Comparison of ENCODE assay signal across 10 cellular contexts in genomic region chr20:59004763-59005522, GRCh38. TPM values are rescaled to one million over a fixed set of nuclear protein-coding genes. Genes with fewer than 3 reads are reported as not detected.
DNase-seq lines count a peak whose midpoint lies in the region; ATAC-seq and TF ChIP-seq lines count a peak whose summit lies in the region.
"Had no signal": no experiment of that assay in that cellular context is flagged by ENCODE, and none has a peak within 500 bp of the region (broad histone marks: within the 10 kb centered on the region; RNA-seq: fewer than 3 reads in every experiment).

No MANE protein-coding gene starts in this region.

- H3K9me3 ChIP-seq in left lung: no peaks in the 10 kb centered on the region
- no peaks in the 10 kb centered on the region for H3K9me3 ChIP-seq in upper lobe of right lung

- DNase-seq in SIG-M5 treated with dmso at 0.1 percent for 504 hours (lab: John Stamatoyannopoulos, UW; ENCODE audit: unreplicated experiment) (peak; percentile 90), SIG-M5 (lab: John Stamatoyannopoulos, UW) (no peak), NCI-H1105 treated with DMSO at 0.1 percent for 48 hours (lab: John Stamatoyannopoulos, UW) (peak; percentile 14), left lung (peak; percentile 90 to 92), upper lobe of right lung (peak; percentile 87), brain microvascular endothelial cell (no peak)
- DNase-seq in activated naive CD8-positive, alpha-beta T cell treated with anti-CD3 and anti-CD28 coated beads, Interleukin-2, amount 10 ng/mL, durations not matched to agents 7 days and 5 days: peak; percentile 56

- in situ Hi-C loops in brain microvascular endothelial cell (cut with HindIII; ENCODE audit: low pct_ligation_motif_present, low sequenced_read_pairs): no loop called here

- POLR2A ChIA-PET in activated naive CD8-positive, alpha-beta T cell treated with anti-CD3 and anti-CD28 coated beads, Interleukin-2, amount 10 ng/mL, durations not matched to agents 7 days and 5 days (lab: Charles Lee): interaction anchor here (0.8 to 2.5 kb wide), 4 partner anchors 18 to 114 kb away, joined by 3 to 14 read pairs (median 4); partner anchors contain the start of gene ATP5F1E

- H3K27ac ChIP-seq in left lung (peak overlapping the region; percentile 84 to 97), upper lobe of right lung (peak overlapping the region; percentile 83), brain microvascular endothelial cell (no peak overlapping the region)
- H3K27ac ChIP-seq: C4-2B had no signal

- ATAC-seq in HG02588 (IDR thresholded peaks at IDR 0.05; ENCODE audit: unreplicated experiment) (peak; percentile 68), left lung (peak; percentile 78), upper lobe of right lung (peak; percentile 74)
- ATAC-seq in activated naive CD8-positive, alpha-beta T cell treated with anti-CD3 and anti-CD28 coated beads, Interleukin-2, amount 10 ng/mL, durations not matched to agents 7 days and 5 days (ENCODE audit: low read depth): peak; percentile 66

- peaks cover 0 to 41% of the 10 kb centered on the region in 2 donors for H3K36me3 ChIP-seq in left lung
- H3K36me3 ChIP-seq in upper lobe of right lung: peaks cover 25% of the 10 kb centered on the region
- peaks cover 4% of the 10 kb centered on the region for H3K36me3 ChIP-seq in brain microvascular endothelial cell (replicated peaks)

- H3K36me3 Mint-ChIP-seq in activated naive CD8-positive, alpha-beta T cell treated with anti-CD3 and anti-CD28 coated beads, Interleukin-2, amount 10 ng/mL, durations not matched to agents 7 days and 5 days: peaks cover 6% of the 10 kb centered on the region

- no peaks in the 10 kb centered on the region for H3K9me3 Mint-ChIP-seq in activated naive CD8-positive, alpha-beta T cell treated with anti-CD3 and anti-CD28 coated beads, Interleukin-2, amount 10 ng/mL, durations not matched to agents 7 days and 5 days

- H3K27me3 Mint-ChIP-seq in activated naive CD8-positive, alpha-beta T cell treated with anti-CD3 and anti-CD28 coated beads, Interleukin-2, amount 10 ng/mL, durations not matched to agents 7 days and 5 days: no peaks in the 10 kb centered on the region

- H3K4me3 ChIP-seq in left lung: peak overlapping the region; percentile 53 to 87
- peak overlapping the region; percentile 70 for H3K4me3 ChIP-seq in upper lobe of right lung
- H3K4me3 ChIP-seq in brain microvascular endothelial cell (ENCODE audit: low read depth, low read length): no peak overlapping the region

- H3K27me3 ChIP-seq in left lung (no peaks in the 10 kb centered on the region), upper lobe of right lung (no peaks in the 10 kb centered on the region), brain microvascular endothelial cell (replicated peaks) (no peaks in the 10 kb centered on the region)

- H3K27ac Mint-ChIP-seq in activated naive CD8-positive, alpha-beta T cell treated with anti-CD3 and anti-CD28 coated beads, Interleukin-2, amount 10 ng/mL, durations not matched to agents 7 days and 5 days: peak overlapping the region; percentile 95

- no peak for TF ChIP-seq CTCF in left lung (IDR thresholded peaks at IDR 0.05)
- TF ChIP-seq CTCF in upper lobe of right lung (IDR thresholded peaks at IDR 0.05): no peak
- TF ChIP-seq CTCF in brain microvascular endothelial cell (IDR thresholded peaks at IDR 0.05; ENCODE audit: low read depth, low read length, missing control alignments): no peak

- intact Hi-C loops in left lung (cut with DNase I): no loop called here
- intact Hi-C loops in upper lobe of right lung (cut with DNase I): no loop called here

- H3K4me1 ChIP-seq in left lung (peaks cover 23 to 71% of the 10 kb centered on the region in 2 donors), upper lobe of right lung (peaks cover 26% of the 10 kb centered on the region)

- H3K4me3 Mint-ChIP-seq in activated naive CD8-positive, alpha-beta T cell treated with anti-CD3 and anti-CD28 coated beads, Interleukin-2, amount 10 ng/mL, durations not matched to agents 7 days and 5 days: peak overlapping the region; percentile 89

- H3K4me1 Mint-ChIP-seq in activated naive CD8-positive, alpha-beta T cell treated with anti-CD3 and anti-CD28 coated beads, Interleukin-2, amount 10 ng/mL, durations not matched to agents 7 days and 5 days: peaks cover 29% of the 10 kb centered on the region

RNA-seq across cellular contexts. Expression of gene CTSZ, which starts 2.1 kb away (rescaled TPM):
- 10 to 100 TPM; 48.9 to 49.2 TPM for total RNA-seq in activated naive CD8-positive, alpha-beta T cell treated with anti-CD3 and anti-CD28 coated beads, Interleukin-2, amount 10 ng/mL, durations not matched to agents 7 days and 5 days
- total RNA-seq in left lung (100 to 1,000 TPM; 452 to 479 TPM), upper lobe of right lung (355 TPM)

RNA-seq across cellular contexts. Expression of gene TUBB1, which starts 14.3 kb away (rescaled TPM):
- not detected for total RNA-seq in activated naive CD8-positive, alpha-beta T cell treated with anti-CD3 and anti-CD28 coated beads, Interleukin-2, amount 10 ng/mL, durations not matched to agents 7 days and 5 days
- total RNA-seq in left lung (1 to 10 TPM; 2.0 to 3.6 TPM), upper lobe of right lung (3.0 TPM)
- total RNA-seq: bronchial epithelial cell had no signal

RNA-seq across cellular contexts. Expression of gene NELFCD, which starts 23.9 kb away (rescaled TPM):
- 10 to 100 TPM; 71.7 to 76.4 TPM for total RNA-seq in activated naive CD8-positive, alpha-beta T cell treated with anti-CD3 and anti-CD28 coated beads, Interleukin-2, amount 10 ng/mL, durations not matched to agents 7 days and 5 days
- 10 to 100 TPM; 48.3 to 53.5 TPM for total RNA-seq in left lung
- 51.2 TPM for total RNA-seq in upper lobe of right lung

RNA-seq across cellular contexts. Expression of gene ATP5F1E, which starts 27.2 kb away (rescaled TPM):
- total RNA-seq in activated naive CD8-positive, alpha-beta T cell treated with anti-CD3 and anti-CD28 coated beads, Interleukin-2, amount 10 ng/mL, durations not matched to agents 7 days and 5 days: 10 to 100 TPM; 81.1 to 87.3 TPM
- total RNA-seq in left lung (10 to 100 TPM; 75.5 to 90.7 TPM), upper lobe of right lung (59.7 TPM)

RNA-seq across cellular contexts. Expression of gene PRELID3B, which starts 37.6 kb away (rescaled TPM):
- total RNA-seq in activated naive CD8-positive, alpha-beta T cell treated with anti-CD3 and anti-CD28 coated beads, Interleukin-2, amount 10 ng/mL, durations not matched to agents 7 days and 5 days: 10 to 100 TPM; 57.3 to 65.7 TPM
- total RNA-seq in left lung (10 to 100 TPM; 55.7 to 56.3 TPM), upper lobe of right lung (47.2 TPM)

Comparison
In these comparisons a context has a peak if more than half of its experiments do, and no peak if none do; other contexts are left out.
1. DNase-seq: peak in SIG-M5 treated with dmso at 0.1 percent for 504 hours (single experiment), NCI-H1105 treated with DMSO at 0.1 percent for 48 hours (single experiment), activated naive CD8-positive, alpha-beta T cell treated with anti-CD3 and anti-CD28 coated beads, Interleukin-2, amount 10 ng/mL, durations not matched to agents 7 days and 5 days (single experiment), left lung (2 of 2) and upper lobe of right lung (single experiment); none in SIG-M5 (single experiment) and brain microvascular endothelial cell (single experiment).
2. Peak in every context shown above with its lines, with median percentiles within 50 percentile points of each other: ATAC-seq.